ENCODE assay signal across 10 cellular contexts in the genomic region with DNA sequence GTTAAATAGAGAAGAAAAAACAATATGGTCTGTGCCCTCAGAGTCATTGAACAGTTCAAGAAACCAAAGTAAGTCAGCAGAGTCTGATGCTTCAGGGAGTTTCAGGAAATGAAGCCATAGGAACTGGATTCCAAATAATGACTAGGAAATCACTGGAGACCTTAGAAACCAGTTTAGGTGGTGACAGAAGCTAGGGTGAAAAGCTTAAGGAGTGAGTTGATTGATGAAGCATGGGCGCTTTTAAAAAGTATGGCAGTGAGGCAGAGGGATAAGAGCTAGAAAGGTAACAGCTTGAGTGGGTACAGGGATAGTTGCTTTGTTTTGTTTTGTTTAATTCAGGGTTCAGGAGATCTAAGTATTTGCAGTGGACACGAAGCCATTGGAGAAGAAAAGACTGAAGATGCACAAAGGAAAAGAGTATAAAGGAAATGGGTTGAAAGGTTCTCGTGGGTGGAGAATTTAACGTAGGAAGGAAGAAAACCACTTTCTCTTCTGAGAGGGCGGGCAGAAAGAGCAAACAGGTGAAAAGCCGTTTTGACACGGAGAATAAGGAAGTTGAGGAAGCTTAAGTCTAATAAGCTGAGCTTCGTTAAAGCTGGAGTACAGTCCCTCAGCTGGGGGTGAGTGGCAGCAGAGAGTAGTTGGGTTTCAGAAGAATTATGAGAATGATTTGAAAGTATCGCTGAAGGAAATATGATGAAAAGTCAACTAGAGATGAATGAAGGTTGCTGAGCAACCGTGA. TPM values are rescaled to one million over a fixed set of nuclear protein-coding genes. Genes with fewer than 3 reads are reported as not detected.
DNase-seq lines count a peak whose midpoint lies in the region; ATAC-seq, FAIRE-seq and TF ChIP-seq lines count a peak whose summit lies in the region.
"Had no signal": no experiment of that assay in that cellular context is flagged by ENCODE, and none has a peak within 500 bp of the region (broad histone marks: within the 10 kb centered on the region; RNA-seq: fewer than 3 reads in every experiment).

No MANE protein-coding gene starts in this region.

- SMC1A ChIA-PET in GM12878 (lab: Charles Lee; ENCODE audit: uncharacterized antibody, unreplicated experiment), result interaction anchor here (0.6 to 5.0 kb wide), 13 partner anchors 8 to 380 kb away, joined by 3 to 25 read pairs (median 4); no protein-coding TSS in a partner anchor

- H3K9me3 Mint-ChIP-seq in progenitor cell of endocrine pancreas (ENCODE audit: low read depth) (no peaks in the 10 kb centered on the region), GM23338 (no peaks in the 10 kb centered on the region), mesothelial cell of epicardium (no peaks in the 10 kb centered on the region)

- H3K4me2 ChIP-seq in GM12878 (ENCODE audit: control insufficient read depth, insufficient read depth) (peak overlapping the region; percentile 98), GM23338 (no peak overlapping the region)

- H3K9me3 ChIP-seq in GM12878 (replicated peaks; ENCODE audit: control insufficient read depth, insufficient read depth, low read length), result no peaks in the 10 kb centered on the region
- no peaks in the 10 kb centered on the region for H3K9me3 ChIP-seq in HAP-1
- H3K9me3 ChIP-seq: heart left ventricle had no signal

- CTCF ChIA-PET in GM12878 (lab: Yijun Ruan, JAX), result interaction anchor here (0.6 to 3.3 kb wide), 12 partner anchors 9 to 857 kb away, joined by 3 to 14 read pairs (median 4); no protein-coding TSS in a partner anchor

- POLR2A ChIA-PET in GM12878 (lab: Charles Lee), result interaction anchor here (0.6 to 1.4 kb wide), 4 partner anchors 9 to 279 kb away, joined by 3 to 10 read pairs (median 4); no protein-coding TSS in a partner anchor

- peaks cover 24% of the 10 kb centered on the region for H3K79me2 ChIP-seq in GM12878 (ENCODE audit: control insufficient read depth, insufficient read depth, low read length)
- peaks cover 9% of the 10 kb centered on the region; the same call in 1 of the 2 replicates for H3K79me2 ChIP-seq in GM23338 (replicated peaks; ENCODE audit: insufficient read depth)

- WGBS in GM12878 (ENCODE audit: insufficient coverage, insufficient replicate concordance, low lambda C conversion rate, missing lambda C conversion rate), result 2% methylated on average over 10 of the region's 10 CpGs

- no TSS peak for BruUV-seq in GM12878 (replicated peaks; lab: Mats Ljungman, UMichigan)

- no peaks in the 10 kb centered on the region for H3K27me3 ChIP-seq in GM12878 (replicated peaks in 1 of 2; ENCODE audit: control insufficient read depth in 2 of 2, insufficient read depth in 2 of 2, low read length in 1 of 2)
- no peaks in the 10 kb centered on the region for H3K27me3 ChIP-seq in GM23338 (ENCODE audit: insufficient read depth)
- H3K27me3 ChIP-seq in HAP-1 (ENCODE audit: low read depth), result no peaks in the 10 kb centered on the region
- H3K27me3 ChIP-seq: heart left ventricle had no signal

- no peak; a peak in 1 of 4 replicates for TF ChIP-seq EP300 in GM12878 (IDR thresholded peaks at IDR 0.05; ENCODE audit: borderline replicate concordance in 1 of 2, control insufficient read depth in 1 of 2, low read depth in 2 of 2, low read length in 2 of 2)

- TF ChIP-seq POLR2A in GM12891 (IDR thresholded peaks at IDR 0.05; ENCODE audit: low read depth, low read length), result no peak; the same call in 1 of the 2 replicates
- no peak for TF ChIP-seq POLR2A in NB4 (IDR thresholded peaks at IDR 0.05; ENCODE audit: extremely low read depth, insufficient read length)
- TF ChIP-seq POLR2A in GM12878 (IDR thresholded peaks at IDR 0.05; ENCODE audit: low read depth, low read length), result no peak

- peak overlapping the region; percentile 46 for H3K27ac Mint-ChIP-seq in progenitor cell of endocrine pancreas
- no peak overlapping the region for H3K27ac Mint-ChIP-seq in GM23338
- no peak overlapping the region for H3K27ac Mint-ChIP-seq in mesothelial cell of epicardium

- FAIRE-seq in GM12891 (lab: Jason Lieb, UNC), result peak; percentile 95
- FAIRE-seq in GM12878 (lab: Jason Lieb, UNC), result peak; percentile 13

- H3K9ac ChIP-seq in GM12878 (ENCODE audit: control insufficient read depth, insufficient read depth, low read length), result peak overlapping the region; percentile 59

- H3K36me3 Mint-ChIP-seq in progenitor cell of endocrine pancreas (ENCODE audit: insufficient read depth) (peaks cover 2% of the 10 kb centered on the region), GM23338 (ENCODE audit: low read depth) (peaks cover 3% of the 10 kb centered on the region; the same call in 2 of the 3 replicates), mesothelial cell of epicardium (peaks cover 4% of the 10 kb centered on the region)

- H3K4me3 Mint-ChIP-seq in progenitor cell of endocrine pancreas (ENCODE audit: low read depth) (no peak overlapping the region), GM23338 (no peak overlapping the region), mesothelial cell of epicardium (no peak overlapping the region)

- H3K4me1 ChIP-seq in GM12878 (ENCODE audit: control insufficient read depth, insufficient read depth, low read length), result peaks cover 26% of the 10 kb centered on the region
- H3K4me1 ChIP-seq in GM23338 (ENCODE audit: insufficient read depth), result no peaks in the 10 kb centered on the region
- no peaks in the 10 kb centered on the region for H3K4me1 ChIP-seq in HAP-1

- RAD21 ChIA-PET in GM12878 (lab: Charles Lee; ENCODE audit: unreplicated experiment), result interaction anchor here (0.7 to 1.9 kb wide), 8 partner anchors 9 to 514 kb away, joined by 3 to 11 read pairs (median 4); a partner anchor contains a TSS

- in situ Hi-C loops in GM12878 (cut with MboI), result no loop called here
- in situ Hi-C loops in HAP-1 (cut with MboI; ENCODE audit: low sequenced_read_pairs), result no loop called here

- H4K20me1 ChIP-seq in GM12878 (ENCODE audit: control insufficient read depth, insufficient read depth), result no peaks in the 10 kb centered on the region
- peaks cover 7% of the 10 kb centered on the region for H4K20me1 ChIP-seq in GM23338 (replicated peaks; ENCODE audit: insufficient read depth)

- TF ChIP-seq CTCF in NB4 (IDR thresholded peaks at IDR 0.05; ENCODE audit: low read depth, low read length), result no peak
- TF ChIP-seq CTCF in GM12878 (IDR thresholded peaks at IDR 0.05 in 2 of 3, conservative IDR thresholded peaks at IDR 0.05 in 1 of 3; ENCODE audit: control insufficient read depth in 2 of 3, extremely low read depth in 1 of 3, insufficient read depth in 1 of 3, low read depth in 3 of 3, low read length in 3 of 3), result 0 out of 6 replicates have a peak, but pooled peaks of 1 of the 3 experiments have one; percentile 4
- TF ChIP-seq CTCF in progenitor cell of endocrine pancreas (IDR thresholded peaks at IDR 0.05; ENCODE audit: unreplicated experiment), result no peak
- TF ChIP-seq CTCF in GM23338 (conservative IDR thresholded peaks at IDR 0.05; ENCODE audit: low read depth in 2 of 2), result no peak
- no peak for TF ChIP-seq CTCF in mesothelial cell of epicardium (IDR thresholded peaks at IDR 0.05; ENCODE audit: unreplicated experiment)

- DNase-seq in GM12891 (ENCODE audit: insufficient read length, low spot score) (no peak), NB4 (ENCODE audit: low read depth) (peak; percentile 65), GM12878 (ENCODE audit: low read depth, low spot score) (no peak), progenitor cell of endocrine pancreas (ENCODE audit: low spot score, unreplicated experiment) (no peak), GM23338 (ENCODE audit: low spot score) (no peak), AG08395 (ENCODE audit: low spot score) (no peak), HAP-1 (ENCODE audit: low spot score in 2 of 2) (no peak), mesothelial cell of epicardium (ENCODE audit: low spot score in 2 of 2, unreplicated experiment in 2 of 2) (no peak)
- DNase-seq: heart left ventricle, NCI-H774 had no signal

- ATAC-seq in GM12878 (peak; percentile 92), GM23338 (no peak)
- ATAC-seq: heart left ventricle had no signal

- intact Hi-C loops in GM12878 (cut with micrococcal nuclease; ENCODE audit: unreplicated experiment), result no loop called here

- H3K4me3 ChIP-seq in NB4 (ENCODE audit: low read depth, low read length), result peak overlapping the region; percentile 7
- peak overlapping the region; percentile 54 for H3K4me3 ChIP-seq in GM12878
- H3K4me3 ChIP-seq in GM23338, result no peak overlapping the region
- H3K4me3 ChIP-seq in HAP-1, result no peak overlapping the region
- H3K4me3 ChIP-seq: heart left ventricle had no signal

- H3K27ac ChIP-seq in GM12878 (ENCODE audit: control insufficient read depth, insufficient read depth) (peak overlapping the region; percentile 91), GM23338 (ENCODE audit: low read depth) (no peak overlapping the region)

- H3F3A ChIP-seq in GM23338 (replicated peaks; ENCODE audit: low read depth), result 0 out of 2 replicates have a peak, but pooled peaks cover 3% of the 10 kb centered on the region

- no peak for TF ChIP-seq RAD21 in GM12878 (IDR thresholded peaks at IDR 0.05; ENCODE audit: insufficient read depth, low read depth, low read length)

- H3K9me2 ChIP-seq in GM23338 (ENCODE audit: insufficient read depth), result no peaks in the 10 kb centered on the region

- H2AFZ ChIP-seq in GM12878 (ENCODE audit: control insufficient read depth, low read depth, low read length) (peak overlapping the region; percentile 53), GM23338 (no peak overlapping the region)

- no peaks in the 10 kb centered on the region; a peak in 1 of 4 replicates for H3K36me3 ChIP-seq in GM12878 (ENCODE audit: control insufficient read depth in 2 of 2, insufficient read depth in 2 of 2, low read length in 1 of 2)
- no peaks in the 10 kb centered on the region for H3K36me3 ChIP-seq in GM23338 (ENCODE audit: insufficient read depth)
- no peaks in the 10 kb centered on the region for H3K36me3 ChIP-seq in HAP-1 (replicated peaks)
- H3K36me3 ChIP-seq: heart left ventricle had no signal

- H3K27me3 Mint-ChIP-seq in progenitor cell of endocrine pancreas (no peaks in the 10 kb centered on the region), GM23338 (ENCODE audit: insufficient read depth, low read depth, poor library complexity) (no peaks in the 10 kb centered on the region), mesothelial cell of epicardium (ENCODE audit: low read depth) (no peaks in the 10 kb centered on the region)

- H3K4me1 Mint-ChIP-seq in progenitor cell of endocrine pancreas (ENCODE audit: low read depth) (peaks cover 33% of the 10 kb centered on the region), GM23338 (no peaks in the 10 kb centered on the region), mesothelial cell of epicardium (peaks cover 28% of the 10 kb centered on the region)

RNA-seq across cellular contexts. Expression of a gene that starts 14.8 kb away (rescaled TPM):
- 48.9 TPM for polyA plus RNA-seq in GM12891 (2012; ENCODE audit: low read depth, missing spikeins)
- total RNA-seq in GM12878 (2013; cell fraction: nucleolus; rRNA removed), result 91.8 and 98.1 TPM in 2 replicates
- 54.2 and 55.3 TPM in 2 replicates for total RNA-seq in GM12878 (2014; rRNA removed)
- 20.6 and 23.6 TPM in 2 replicates for total RNA-seq in GM12878 (2014; rRNA removed; fragmentation: Illumina TruSeq; extraction: Trizol)
- total RNA-seq in GM12878 (2021), result 68.9 and 72.9 TPM in 2 replicates
- 31.9 TPM for polyA plus RNA-seq in GM12878 (2011; ENCODE audit: low read depth)
- 21.2 and 38.4 TPM in 2 replicates for polyA plus RNA-seq in GM12878 (2011; rRNA removed)
- 35.1 and 59.7 TPM in 2 replicates for polyA plus RNA-seq in GM12878 (2011; cell fraction: cytosol; rRNA removed)
- polyA plus RNA-seq in GM12878 (2011; cell fraction: nucleus; rRNA removed), result 531 and 554 TPM in 2 replicates
- polyA plus RNA-seq in GM12878 (2012), result 61.2 and 72.9 TPM in 2 replicates
- 5.9 and 18.4 TPM in 2 replicates for polyA plus RNA-seq in GM12878 (2014; fragmentation: Illumina TruSeq; extraction: Trizol)
- polyA plus RNA-seq in GM12878 (2014; fragmentation: Nextera tagmentation; extraction: Ambion mirVana), result 1 to 10 TPM; 1.9 to 7.4 TPM
- 90.0 and 95.6 TPM in 2 replicates for polyA plus RNA-seq in GM12878 (2014; rRNA removed)
- 10 to 100 TPM; 61.7 to 65.4 TPM for polyA plus RNA-seq in GM12878 (2016; fragmentation: Nextera tagmentation; extraction: Ambion mirVana)
- 16.1 and 27.2 TPM in 2 replicates for polyA minus RNA-seq in GM12878 (2011; rRNA and poly(A)+ RNA removed)
- polyA minus RNA-seq in GM12878 (2011; cell fraction: cytosol; rRNA and poly(A)+ RNA removed), result 11.9 and 13.0 TPM in 2 replicates
- 49.9 and 64.8 TPM in 2 replicates for polyA minus RNA-seq in GM12878 (2011; cell fraction: nucleus; rRNA and poly(A)+ RNA removed)
- 106 and 117 TPM in 2 replicates for total RNA-seq in progenitor cell of endocrine pancreas
- total RNA-seq in GM23338 (2014; rRNA removed; shearing (Covaris generic)), result 80.1 and 82.6 TPM in 2 replicates
- 45.9 and 59.3 TPM in 2 replicates for polyA plus RNA-seq in GM23338 (2016; fragmentation: Nextera tagmentation; extraction: Ambion mirVana)
- total RNA-seq in mesothelial cell of epicardium, result 93.4 to 101 TPM (median 100 TPM) in 3 replicates

RNA-seq across cellular contexts. Expression of a gene that starts 38.9 kb away (rescaled TPM):
- polyA plus RNA-seq in GM12891 (2012; ENCODE audit: low read depth, missing spikeins), result 108 TPM
- 97.8 and 105 TPM in 2 replicates for total RNA-seq in GM12878 (2013; cell fraction: nucleolus; rRNA removed)
- 141 and 144 TPM in 2 replicates for total RNA-seq in GM12878 (2014; rRNA removed)
- 124 and 126 TPM in 2 replicates for total RNA-seq in GM12878 (2014; rRNA removed; fragmentation: Illumina TruSeq; extraction: Trizol)
- total RNA-seq in GM12878 (2021), result 132 and 133 TPM in 2 replicates
- polyA plus RNA-seq in GM12878 (2011; ENCODE audit: low read depth), result 75.9 TPM
- polyA plus RNA-seq in GM12878 (2011; rRNA removed), result 126 and 139 TPM in 2 replicates
- 143 and 151 TPM in 2 replicates for polyA plus RNA-seq in GM12878 (2011; cell fraction: cytosol; rRNA removed)
- polyA plus RNA-seq in GM12878 (2011; cell fraction: nucleus; rRNA removed), result 104 TPM in 2 replicates
- polyA plus RNA-seq in GM12878 (2012), result 79.8 and 95.5 TPM in 2 replicates
- polyA plus RNA-seq in GM12878 (2014; fragmentation: Illumina TruSeq; extraction: Trizol), result 127 and 132 TPM in 2 replicates
- polyA plus RNA-seq in GM12878 (2014; fragmentation: Nextera tagmentation; extraction: Ambion mirVana), result 100 to 1,000 TPM; 230 to 313 TPM
- 128 and 144 TPM in 2 replicates for polyA plus RNA-seq in GM12878 (2014; rRNA removed)
- 100 to 1,000 TPM; 182 to 192 TPM for polyA plus RNA-seq in GM12878 (2016; fragmentation: Nextera tagmentation; extraction: Ambion mirVana)
- 163 and 188 TPM in 2 replicates for polyA minus RNA-seq in GM12878 (2011; rRNA and poly(A)+ RNA removed)
- 27.4 and 42.8 TPM in 2 replicates for polyA minus RNA-seq in GM12878 (2011; cell fraction: cytosol; rRNA and poly(A)+ RNA removed)
- 28.3 and 41.4 TPM in 2 replicates for polyA minus RNA-seq in GM12878 (2011; cell fraction: nucleus; rRNA and poly(A)+ RNA removed)
- 83.0 and 85.0 TPM in 2 replicates for total RNA-seq in progenitor cell of endocrine pancreas
- total RNA-seq in GM23338 (2014; rRNA removed; shearing (Covaris generic)), result 221 and 232 TPM in 2 replicates
- 120 and 131 TPM in 2 replicates for polyA plus RNA-seq in GM23338 (2016; fragmentation: Nextera tagmentation; extraction: Ambion mirVana)
- total RNA-seq in mesothelial cell of epicardium, result 73.4 to 77.8 TPM (median 77.7 TPM) in 3 replicates

Comparison
In these comparisons a context has a peak if more than half of its experiments do, and no peak if none do; other contexts are left out.
1. H3K4me3 ChIP-seq: peak in NB4 (single experiment) and GM12878 (single experiment); none in GM23338 (single experiment) and HAP-1 (single experiment).